In genomic region chr6:106197441-106197840, GRCh38 we compare ENCODE assay signal across 17 cellular contexts.
DNase-seq lines count a peak whose midpoint lies in the region; ATAC-seq and TF ChIP-seq lines count a peak whose summit lies in the region.
"Had no signal": no experiment of that assay in that cellular context is flagged by ENCODE, and none has a peak within 500 bp of the region (broad histone marks: within the 10 kb centered on the region; RNA-seq: fewer than 3 reads in every experiment).

No MANE protein-coding gene starts in this region.

- H2AFZ ChIP-seq in DND-41 (ENCODE audit: low read depth, low read length) (no peak overlapping the region), MM.1S (ENCODE audit: low read length) (no peak overlapping the region)
- H2AFZ ChIP-seq: GM23248 had no signal

- H3K9ac ChIP-seq in DND-41 (ENCODE audit: low read depth, low read length): no peak overlapping the region
- no peak overlapping the region for H3K9ac ChIP-seq in MM.1S (ENCODE audit: low read length)
- H3K9ac ChIP-seq: GM23248 had no signal

- H3F3A ChIP-seq in MM.1S (ENCODE audit: insufficient read depth, low read length): peaks cover 11% of the 10 kb centered on the region

- 69 to 79% methylated on average over 2 to 4 of the region's 4 CpGs for WGBS in esophagus squamous epithelium, 2 donors

- H3K79me2 ChIP-seq in DND-41 (ENCODE audit: insufficient read depth, low read length): no peaks in the 10 kb centered on the region
- H3K79me2 ChIP-seq in MM.1S (ENCODE audit: low read length): peaks cover 17% of the 10 kb centered on the region

- no peaks in the 10 kb centered on the region for H3K9me3 Mint-ChIP-seq in activated CD8-positive, alpha-beta T cell treated with anti-CD3 and anti-CD28 coated beads for 36 hours
- H3K9me3 Mint-ChIP-seq in naive B cell: no peaks in the 10 kb centered on the region

- H3K27me3 Mint-ChIP-seq in activated CD8-positive, alpha-beta T cell treated with anti-CD3 and anti-CD28 coated beads for 36 hours: no peaks in the 10 kb centered on the region
- H3K27me3 Mint-ChIP-seq in naive B cell: no peaks in the 10 kb centered on the region

- H3K4me3 Mint-ChIP-seq in activated CD8-positive, alpha-beta T cell treated with anti-CD3 and anti-CD28 coated beads for 36 hours: no peak overlapping the region
- peak overlapping the region in 3 of 8 donors; percentile 38 to 70 (median 52) for H3K4me3 Mint-ChIP-seq in naive B cell

- CTCF ChIA-PET in activated CD8-positive, alpha-beta T cell treated with anti-CD3 and anti-CD28 coated beads for 36 hours (lab: Charles Lee): interaction anchor here (1.3 kb wide), 1 partner anchor 15 kb away, joined by 3 read pairs; no protein-coding TSS in a partner anchor

- intact Hi-C loops in activated CD8-positive, alpha-beta T cell treated with anti-CD3 and anti-CD28 coated beads for 36 hours (cut with micrococcal nuclease): no loop called here
- intact Hi-C loops in esophagus squamous epithelium (cut with DNase I): no loop called here

- DNase-seq in DND-41 (peak; percentile 21), MV-4-11 (lab: John Stamatoyannopoulos, UW) (peak; percentile 56), naive B cell (no peak), NCI-H2107 treated with DMSO at 0.1 percent for 48 hours (lab: John Stamatoyannopoulos, UW; ENCODE audit: unreplicated experiment) (no peak), MM.1S (no peak), esophagus squamous epithelium (lab: John Stamatoyannopoulos, UW) (no peak)
- DNase-seq in activated CD8-positive, alpha-beta T cell treated with anti-CD3 and anti-CD28 coated beads for 36 hours: peak; percentile 29
- DNase-seq: activated gamma-delta T cell treated with Interleukin-2 at 50 U/mL for 16 hours, GM23248, heart left ventricle, left cardiac atrium, NCI-H1092 treated with DMSO at 0.1 percent for 48 hours, NCI-H2227 treated with DMSO at 0.1 percent for 48 hours, sigmoid colon had no signal

- H3K9me2 ChIP-seq in MM.1S (replicated peaks; ENCODE audit: insufficient read depth, low read length): no peaks in the 10 kb centered on the region

- H3K4me3 ChIP-seq in DND-41 (ENCODE audit: low read depth in 1 of 2, low read length in 2 of 2) (no peak overlapping the region), MM.1S (ENCODE audit: low read length) (no peak overlapping the region), esophagus squamous epithelium (no peak overlapping the region)
- H3K4me3 ChIP-seq: cardiac muscle cell, GM23248, heart left ventricle, sigmoid colon had no signal

- no peaks in the 10 kb centered on the region for H3K27me3 ChIP-seq in DND-41 (ENCODE audit: insufficient read depth, low read length, poor library complexity)
- H3K27me3 ChIP-seq in MM.1S (replicated peaks; ENCODE audit: insufficient read depth, low read length): no peaks in the 10 kb centered on the region
- H3K27me3 ChIP-seq in esophagus squamous epithelium: no peaks in the 10 kb centered on the region
- H3K27me3 ChIP-seq: cardiac muscle cell, heart left ventricle, sigmoid colon had no signal

- H3K27ac ChIP-seq in DND-41 (ENCODE audit: low read length) (no peak overlapping the region), MM.1S (ENCODE audit: low read length) (no peak overlapping the region), esophagus squamous epithelium (no peak overlapping the region)
- H3K27ac ChIP-seq: cardiac muscle cell, GM23248, heart left ventricle, sigmoid colon had no signal

- peaks cover 41% of the 10 kb centered on the region for H3K4me1 Mint-ChIP-seq in activated CD8-positive, alpha-beta T cell treated with anti-CD3 and anti-CD28 coated beads for 36 hours (ENCODE audit: low read depth)
- H3K4me1 Mint-ChIP-seq in naive B cell: peaks cover 22 to 36% (median 22%) of the 10 kb centered on the region in 3 donors

- H3K9me3 ChIP-seq in DND-41 (ENCODE audit: insufficient read depth, low read length, severe bottlenecking) (no peaks in the 10 kb centered on the region), MM.1S (replicated peaks; ENCODE audit: insufficient read depth, low read length) (no peaks in the 10 kb centered on the region), esophagus squamous epithelium (no peaks in the 10 kb centered on the region)
- H3K9me3 ChIP-seq: heart left ventricle, sigmoid colon had no signal

- H3K4me1 ChIP-seq in DND-41 (ENCODE audit: insufficient read depth, low read length) (peaks cover 19% of the 10 kb centered on the region), MM.1S (ENCODE audit: low read length) (peaks cover 21% of the 10 kb centered on the region), esophagus squamous epithelium (peaks cover 0 to 20% (median 0%) of the 10 kb centered on the region in 3 donors)

- peak overlapping the region; percentile 68 for H3K27ac Mint-ChIP-seq in activated CD8-positive, alpha-beta T cell treated with anti-CD3 and anti-CD28 coated beads for 36 hours
- peak overlapping the region in 5 of 6 donors; percentile 43 to 82 (median 64) for H3K27ac Mint-ChIP-seq in naive B cell

- H4K20me1 ChIP-seq in DND-41 (ENCODE audit: insufficient read depth, low read length) (no peaks in the 10 kb centered on the region), MM.1S (ENCODE audit: insufficient read depth, low read length) (no peaks in the 10 kb centered on the region)

- peaks cover 42% of the 10 kb centered on the region for H3K36me3 ChIP-seq in DND-41 (ENCODE audit: insufficient read depth, low read length)
- 0 out of 2 replicates have a peak, but pooled peaks cover 7% of the 10 kb centered on the region for H3K36me3 ChIP-seq in MM.1S (replicated peaks; ENCODE audit: insufficient read depth, low read length)
- peaks cover 0 to 29% (median 0%) of the 10 kb centered on the region in 3 donors for H3K36me3 ChIP-seq in esophagus squamous epithelium
- H3K36me3 ChIP-seq: cardiac muscle cell had no signal

- H3K36me3 Mint-ChIP-seq in activated CD8-positive, alpha-beta T cell treated with anti-CD3 and anti-CD28 coated beads for 36 hours (ENCODE audit: low read depth): peaks cover 46% of the 10 kb centered on the region
- H3K36me3 Mint-ChIP-seq in naive B cell: peaks cover 0 to 8% of the 10 kb centered on the region in 2 donors

- TF ChIP-seq CTCF in DND-41 (IDR thresholded peaks at IDR 0.05; ENCODE audit: borderline replicate concordance, extremely low read depth, low read length, poor library complexity, severe bottlenecking) (no peak), MM.1S (IDR thresholded peaks at IDR 0.05; ENCODE audit: low read length) (no peak), esophagus squamous epithelium (IDR thresholded peaks at IDR 0.05) (no peak)
- TF ChIP-seq CTCF in activated CD8-positive, alpha-beta T cell treated with anti-CD3 and anti-CD28 coated beads for 36 hours (IDR thresholded peaks at IDR 0.05): no peak

- POLR2A ChIA-PET in activated CD8-positive, alpha-beta T cell treated with anti-CD3 and anti-CD28 coated beads for 36 hours (lab: Charles Lee): no interaction called here

- no peak for TF ChIP-seq POLR2A in esophagus squamous epithelium (IDR thresholded peaks at IDR 0.05)

- H3K4me2 ChIP-seq in DND-41 (ENCODE audit: insufficient read depth, low read length) (no peak overlapping the region), MM.1S (ENCODE audit: low read depth, low read length) (no peak overlapping the region)

- ATAC-seq in DND-41 (ENCODE audit: insufficient read depth, low read depth) (peak; percentile 71; the same call in 2 of the 3 replicates), naive B cell (ENCODE audit: low read depth in 2 of 2) (peak in 1 of 2 donors; percentile 40), HG03280 (IDR thresholded peaks at IDR 0.05; ENCODE audit: unreplicated experiment) (no peak)
- no peak for ATAC-seq in activated CD8-positive, alpha-beta T cell treated with anti-CD3 and anti-CD28 coated beads for 36 hours
- ATAC-seq: left cardiac atrium, SK-N-SH treated with all-trans-retinoic acid at 6 μM for 48 hours had no signal

Comparison
In these comparisons a context has a peak if more than half of its experiments do, and no peak if none do; other contexts are left out.
1. DNase-seq: peak in DND-41 (single experiment), MV-4-11 (single experiment) and activated CD8-positive, alpha-beta T cell treated with anti-CD3 and anti-CD28 coated beads for 36 hours (single experiment); none in naive B cell (single experiment), NCI-H2107 treated with DMSO at 0.1 percent for 48 hours (single experiment), MM.1S (single experiment) and esophagus squamous epithelium (single experiment).